6 cellular contexts compared by ENCODE assay signal in the genomic region with DNA sequence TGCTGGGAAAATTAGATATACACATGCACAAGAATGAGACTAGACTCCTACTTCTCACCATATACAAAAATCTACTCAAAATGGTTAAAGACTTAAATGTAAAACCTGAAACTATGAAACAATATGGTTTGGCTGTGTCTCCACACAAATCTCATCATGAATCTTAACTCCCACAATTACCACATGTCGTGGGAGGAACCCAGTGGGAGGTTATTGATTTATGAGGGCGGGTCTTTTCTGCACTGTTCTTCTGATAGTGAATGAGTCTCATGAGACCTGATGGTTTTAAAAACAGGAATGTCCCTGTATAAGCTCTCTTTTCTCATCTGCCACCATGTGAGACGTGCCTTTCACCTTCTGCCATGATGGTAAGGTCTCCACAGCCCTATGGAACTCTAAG.
"Had no signal": no experiment of that assay in that cellular context is flagged by ENCODE, and none has a peak within 500 bp of the region (broad histone marks: within the 10 kb centered on the region; RNA-seq: fewer than 3 reads in every experiment).

No MANE protein-coding gene starts in this region.

- DNase-seq: H7, HCEC 1CT, HFFc6, KG1 had no signal

- H3K4me3 ChIP-seq: GM23338 had no signal

- H3K27ac ChIP-seq: HL-60 had no signal
